In the genomic region with DNA sequence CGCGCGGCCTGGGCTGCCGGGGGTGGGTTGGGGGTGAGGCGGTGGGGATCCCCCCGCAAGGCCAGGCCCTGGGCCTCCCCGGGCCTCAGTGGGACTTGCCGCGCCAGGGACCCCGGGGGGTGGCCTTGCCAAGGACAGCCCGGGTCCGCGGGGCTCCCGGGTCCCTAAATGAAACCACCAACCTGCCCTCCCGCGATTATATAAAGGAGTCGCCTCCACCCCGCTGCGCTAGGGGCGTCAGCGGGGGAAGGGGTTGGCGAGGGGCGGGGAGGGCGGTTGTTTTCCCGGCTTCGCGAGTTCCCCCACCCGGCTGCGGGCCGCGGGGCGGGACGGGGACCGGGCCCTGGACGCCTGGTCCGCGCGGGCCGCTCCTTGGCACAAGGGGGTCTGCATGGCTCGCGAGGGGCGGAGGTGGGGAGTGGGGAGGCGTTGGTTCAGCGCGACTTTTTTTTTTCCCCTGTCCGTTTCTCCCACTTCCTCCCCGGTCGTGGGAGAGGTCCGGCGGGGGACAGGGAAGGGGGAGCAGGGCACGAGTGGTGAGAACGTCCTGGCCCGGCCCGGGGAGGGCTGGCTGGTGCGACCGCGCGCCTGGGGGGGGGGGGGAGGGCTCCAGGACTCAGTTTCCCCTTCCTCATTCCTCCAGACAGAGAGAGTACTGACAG, we compare ENCODE assay signal across 8 cellular contexts. TPM values are rescaled to one million over a fixed set of nuclear protein-coding genes. Genes with fewer than 3 reads are reported as not detected.
DNase-seq lines count a peak whose midpoint lies in the region; ATAC-seq and TF ChIP-seq lines count a peak whose summit lies in the region.

No MANE protein-coding gene starts in this region.

- CTCF ChIA-PET in activated CD8-positive, alpha-beta memory T cell treated with anti-CD3 and anti-CD28 coated beads, Interleukin-2, amount 10 ng/mL, durations not matched to agents 7 days and 5 days (lab: Charles Lee), result interaction anchor here (0.7 kb wide), 1 partner anchor 22 kb away, joined by 5 read pairs; no protein-coding TSS in a partner anchor
- CTCF ChIA-PET in activated B cell treated with CpG ODN at 0.5 μM for 24 hours (lab: Charles Lee), result no interaction called here

- H3K4me3 Mint-ChIP-seq in activated CD8-positive, alpha-beta memory T cell treated with anti-CD3 and anti-CD28 coated beads, Interleukin-2, amount 10 ng/mL, durations not matched to agents 7 days and 5 days, result peak overlapping the region; percentile 79
- H3K4me3 Mint-ChIP-seq in activated B cell treated with CpG ODN at 0.5 μM for 24 hours (peak overlapping the region; percentile 82), progenitor cell of endocrine pancreas (ENCODE audit: low read depth) (peak overlapping the region; percentile 62)

- H3K27ac Mint-ChIP-seq in activated CD8-positive, alpha-beta memory T cell treated with anti-CD3 and anti-CD28 coated beads, Interleukin-2, amount 10 ng/mL, durations not matched to agents 7 days and 5 days, result peak overlapping the region; percentile 89
- H3K27ac Mint-ChIP-seq in activated B cell treated with CpG ODN at 0.5 μM for 24 hours (peak overlapping the region; percentile 74), progenitor cell of endocrine pancreas (no peak overlapping the region)

- DNase-seq in activated CD8-positive, alpha-beta memory T cell treated with anti-CD3 and anti-CD28 coated beads, Interleukin-2, amount 10 ng/mL, durations not matched to agents 7 days and 5 days, result peak; percentile 67
- no peak for DNase-seq in activated CD8-positive, alpha-beta memory T cell treated with anti-CD3 and anti-CD28 coated beads, Interleukin-2, amount 50 U/mL, for 48 hours
- DNase-seq in activated B cell treated with CpG ODN at 0.5 μM for 24 hours, result no peak
- peak; percentile 67 for DNase-seq in germinal center (ENCODE audit: low spot score)
- no peak for DNase-seq in progenitor cell of endocrine pancreas (ENCODE audit: low spot score, unreplicated experiment)
- no peak for DNase-seq in NCI-H187 (lab: John Stamatoyannopoulos, UW)
- DNase-seq in DMS79 (lab: John Stamatoyannopoulos, UW), result no peak
- no peak for DNase-seq in NCI-H1694 (lab: John Stamatoyannopoulos, UW)

- H3K36me3 Mint-ChIP-seq in activated CD8-positive, alpha-beta memory T cell treated with anti-CD3 and anti-CD28 coated beads, Interleukin-2, amount 10 ng/mL, durations not matched to agents 7 days and 5 days, result peaks cover 8% of the 10 kb centered on the region
- H3K36me3 Mint-ChIP-seq in activated B cell treated with CpG ODN at 0.5 μM for 24 hours (ENCODE audit: low read depth) (peaks cover 2% of the 10 kb centered on the region), progenitor cell of endocrine pancreas (ENCODE audit: insufficient read depth) (no peaks in the 10 kb centered on the region)

- intact Hi-C loops in activated B cell treated with CpG ODN at 0.5 μM for 24 hours (cut with micrococcal nuclease), result loop anchor here (1.0 to 10.0 kb wide), 6 partner anchors 10 to 513 kb away; partner anchors contain the start of genes HDGFL2, MFSD12, PIAS4 and YJU2

- peak; percentile 4 for ATAC-seq in activated CD8-positive, alpha-beta memory T cell treated with anti-CD3 and anti-CD28 coated beads, Interleukin-2, amount 10 ng/mL, durations not matched to agents 7 days and 5 days
- no peak for ATAC-seq in activated B cell treated with CpG ODN at 0.5 μM for 24 hours (ENCODE audit: low read depth)

- POLR2A ChIA-PET in activated B cell treated with CpG ODN at 0.5 μM for 24 hours (lab: Charles Lee), result interaction anchor here (0.6 to 2.9 kb wide), 8 partner anchors 10 to 305 kb away, joined by 3 to 31 read pairs (median 6); partner anchors contain the start of gene MRPL54

- H3K4me1 Mint-ChIP-seq in activated CD8-positive, alpha-beta memory T cell treated with anti-CD3 and anti-CD28 coated beads, Interleukin-2, amount 10 ng/mL, durations not matched to agents 7 days and 5 days, result peaks cover 36% of the 10 kb centered on the region
- H3K4me1 Mint-ChIP-seq in activated B cell treated with CpG ODN at 0.5 μM for 24 hours (peaks cover 35% of the 10 kb centered on the region), progenitor cell of endocrine pancreas (ENCODE audit: low read depth) (peaks cover 2% of the 10 kb centered on the region)

- no peak for TF ChIP-seq CTCF in activated B cell treated with CpG ODN at 0.5 μM for 24 hours (IDR thresholded peaks at IDR 0.05)
- peak; percentile 6 for TF ChIP-seq CTCF in progenitor cell of endocrine pancreas (IDR thresholded peaks at IDR 0.05; ENCODE audit: unreplicated experiment)

- H3K9me3 Mint-ChIP-seq in activated CD8-positive, alpha-beta memory T cell treated with anti-CD3 and anti-CD28 coated beads, Interleukin-2, amount 10 ng/mL, durations not matched to agents 7 days and 5 days (ENCODE audit: low read depth), result no peaks in the 10 kb centered on the region
- H3K9me3 Mint-ChIP-seq in activated B cell treated with CpG ODN at 0.5 μM for 24 hours, result no peaks in the 10 kb centered on the region
- no peaks in the 10 kb centered on the region for H3K9me3 Mint-ChIP-seq in progenitor cell of endocrine pancreas (ENCODE audit: low read depth)

- no peaks in the 10 kb centered on the region for H3K27me3 Mint-ChIP-seq in activated CD8-positive, alpha-beta memory T cell treated with anti-CD3 and anti-CD28 coated beads, Interleukin-2, amount 10 ng/mL, durations not matched to agents 7 days and 5 days
- H3K27me3 Mint-ChIP-seq in activated B cell treated with CpG ODN at 0.5 μM for 24 hours (no peaks in the 10 kb centered on the region), progenitor cell of endocrine pancreas (peaks cover 17% of the 10 kb centered on the region)

RNA-seq across cellular contexts. Expression of gene ZBTB7A, which starts 0.8 kb away (rescaled TPM):
- 10 to 100 TPM; 67.4 to 72.6 TPM for total RNA-seq in activated CD8-positive, alpha-beta memory T cell treated with anti-CD3 and anti-CD28 coated beads, Interleukin-2, amount 10 ng/mL, durations not matched to agents 7 days and 5 days
- total RNA-seq in activated B cell treated with CpG ODN at 0.5 μM for 24 hours, result 44.5 and 49.2 TPM in 2 replicates
- 18.4 and 19.1 TPM in 2 replicates for total RNA-seq in progenitor cell of endocrine pancreas

RNA-seq across cellular contexts. Expression of gene MAP2K2, which starts 56.4 kb away (rescaled TPM):
- 100 to 1,000 TPM; 201 to 238 TPM for total RNA-seq in activated CD8-positive, alpha-beta memory T cell treated with anti-CD3 and anti-CD28 coated beads, Interleukin-2, amount 10 ng/mL, durations not matched to agents 7 days and 5 days
- total RNA-seq in activated B cell treated with CpG ODN at 0.5 μM for 24 hours, result 126 TPM in 2 replicates
- 149 and 154 TPM in 2 replicates for total RNA-seq in progenitor cell of endocrine pancreas

RNA-seq across cellular contexts. Expression of gene PIAS4, which starts 60.0 kb away (rescaled TPM):
- total RNA-seq in activated CD8-positive, alpha-beta memory T cell treated with anti-CD3 and anti-CD28 coated beads, Interleukin-2, amount 10 ng/mL, durations not matched to agents 7 days and 5 days, result 10 to 100 TPM; 34.0 to 39.4 TPM
- total RNA-seq in activated B cell treated with CpG ODN at 0.5 μM for 24 hours, result 36.4 and 37.2 TPM in 2 replicates
- 55.3 and 56.3 TPM in 2 replicates for total RNA-seq in progenitor cell of endocrine pancreas

Comparison
In these comparisons a context has a peak if more than half of its experiments do, and no peak if none do; other contexts are left out.
1. DNase-seq: peak in activated CD8-positive, alpha-beta memory T cell treated with anti-CD3 and anti-CD28 coated beads, Interleukin-2, amount 10 ng/mL, durations not matched to agents 7 days and 5 days (single experiment) and germinal center (single experiment); none in activated CD8-positive, alpha-beta memory T cell treated with anti-CD3 and anti-CD28 coated beads, Interleukin-2, amount 50 U/mL, for 48 hours (single experiment), activated B cell treated with CpG ODN at 0.5 μM for 24 hours (single experiment), progenitor cell of endocrine pancreas (single experiment), NCI-H187 (0 of 2), DMS79 (single experiment) and NCI-H1694 (single experiment).
2. Peak in every context shown above with its lines, with median percentiles within 50 percentile points of each other: H3K4me3 Mint-ChIP-seq.